In genomic region chr11:85751738-85752137, GRCh38 we compare ENCODE assay signal across 18 cellular contexts. TPM values are rescaled to one million over a fixed set of nuclear protein-coding genes. Genes with fewer than 3 reads are reported as not detected.
DNase-seq lines count a peak whose midpoint lies in the region; ATAC-seq and TF ChIP-seq lines count a peak whose summit lies in the region.
"Had no signal": no experiment of that assay in that cellular context is flagged by ENCODE, and none has a peak within 500 bp of the region (broad histone marks: within the 10 kb centered on the region; RNA-seq: fewer than 3 reads in every experiment).

No MANE protein-coding gene starts in this region.

- no peaks in the 10 kb centered on the region for H4K20me1 ChIP-seq in mammary epithelial cell (ENCODE audit: insufficient read depth, low read length)
- H4K20me1 ChIP-seq: BLaER1 had no signal

- H3K9me3 Mint-ChIP-seq in stimulated activated naive CD8-positive, alpha-beta T cell treated with anti-CD3 and anti-CD28 coated beads, Interleukin-15, Interleukin-2, amounts not matched to agents 100 ng/mL and 50 ng/mL, for 24 hours, result no peaks in the 10 kb centered on the region
- no peaks in the 10 kb centered on the region for H3K9me3 Mint-ChIP-seq in activated CD4-positive, alpha-beta memory T cell treated with anti-CD3 and anti-CD28 coated beads for 36 hours
- H3K9me3 Mint-ChIP-seq: brain, HFFc6 had no signal

- no peaks in the 10 kb centered on the region for H3K79me2 ChIP-seq in mammary epithelial cell (ENCODE audit: insufficient read depth, low read length)

- in situ Hi-C loops in mammary epithelial cell (cut with MboI; ENCODE audit: low sequenced_read_pairs in 2 of 2), result no loop called here

- no peaks in the 10 kb centered on the region for H3K36me3 Mint-ChIP-seq in stimulated activated naive CD8-positive, alpha-beta T cell treated with anti-CD3 and anti-CD28 coated beads, Interleukin-15, Interleukin-2, amounts not matched to agents 100 ng/mL and 50 ng/mL, for 24 hours (ENCODE audit: low read depth)
- peaks cover 6% of the 10 kb centered on the region for H3K36me3 Mint-ChIP-seq in activated CD4-positive, alpha-beta memory T cell treated with anti-CD3 and anti-CD28 coated beads for 36 hours
- H3K36me3 Mint-ChIP-seq: brain had no signal

- H3K4me3 Mint-ChIP-seq in stimulated activated naive CD8-positive, alpha-beta T cell treated with anti-CD3 and anti-CD28 coated beads, Interleukin-15, Interleukin-2, amounts not matched to agents 100 ng/mL and 50 ng/mL, for 24 hours, result no peak overlapping the region
- H3K4me3 Mint-ChIP-seq in activated CD4-positive, alpha-beta memory T cell treated with anti-CD3 and anti-CD28 coated beads for 36 hours, result peak overlapping the region; percentile 18
- H3K4me3 Mint-ChIP-seq: brain, HFFc6 had no signal

- peaks cover 94% of the 10 kb centered on the region for H3K4me1 Mint-ChIP-seq in stimulated activated naive CD8-positive, alpha-beta T cell treated with anti-CD3 and anti-CD28 coated beads, Interleukin-15, Interleukin-2, amounts not matched to agents 100 ng/mL and 50 ng/mL, for 24 hours (ENCODE audit: low read depth)
- peaks cover 87% of the 10 kb centered on the region for H3K4me1 Mint-ChIP-seq in activated CD4-positive, alpha-beta memory T cell treated with anti-CD3 and anti-CD28 coated beads for 36 hours (ENCODE audit: low read depth)
- H3K4me1 Mint-ChIP-seq: brain had no signal

- CTCF ChIA-PET in activated CD4-positive, alpha-beta memory T cell treated with anti-CD3 and anti-CD28 coated beads for 36 hours (lab: Charles Lee), result no interaction called here
- CTCF ChIA-PET in mammary epithelial cell (lab: Charles Lee; ENCODE audit: low non-redundant PET), result no interaction called here

- H3K4me1 ChIP-seq in BE2C (no peaks in the 10 kb centered on the region), mammary epithelial cell (ENCODE audit: insufficient read depth, low read length) (no peaks in the 10 kb centered on the region)
- H3K4me1 ChIP-seq: BLaER1 had no signal

- no peaks in the 10 kb centered on the region for H3K36me3 ChIP-seq in BE2C
- H3K36me3 ChIP-seq in mammary epithelial cell (ENCODE audit: insufficient read depth, low read length), result no peaks in the 10 kb centered on the region
- H3K36me3 ChIP-seq: BLaER1, ovary had no signal

- no peak for DNase-seq in stimulated activated naive CD8-positive, alpha-beta T cell treated with anti-CD3 and anti-CD28 coated beads, Interleukin-15, Interleukin-2, amounts not matched to agents 100 U/mL and 50 U/mL, for 24 hours
- no peak for DNase-seq in activated CD4-positive, alpha-beta memory T cell treated with anti-CD3 and anti-CD28 coated beads for 36 hours
- DNase-seq in fibroblast of peridontal ligament (ENCODE audit: extremely low read depth) (peak; percentile 36), A172 (ENCODE audit: low spot score) (no peak), BE2C (no peak), mammary epithelial cell (no peak)
- DNase-seq: activated effector memory CD4-positive, alpha-beta T cell treated with anti-CD3 and anti-CD28 coated beads, Interleukin-2, amount 50 U/mL, for 16 hours; cortex of kidney; glutamatergic neuron; HFFc6; Karpas-422; NCI-H1105 treated with DMSO at 0.1 percent for 48 hours; ovary; stimulated activated CD4-positive, alpha-beta T cell treated with anti-CD3 and anti-CD28 coated beads, Interleukin-4, amount 100 ng/mL, for 1 hour; testis had no signal

- H3K27me3 ChIP-seq in BE2C (peaks cover 21% of the 10 kb centered on the region), mammary epithelial cell (ENCODE audit: insufficient read depth, low read length) (no peaks in the 10 kb centered on the region)
- H3K27me3 ChIP-seq: BLaER1, ovary, testis had no signal

- no peak for ATAC-seq in stimulated activated naive CD8-positive, alpha-beta T cell treated with anti-CD3 and anti-CD28 coated beads, Interleukin-15, Interleukin-2, amounts not matched to agents 100 U/mL and 50 U/mL, for 24 hours

- no peak overlapping the region for H3K4me2 ChIP-seq in mammary epithelial cell (ENCODE audit: insufficient read depth, low read depth, low read length)
- H3K4me2 ChIP-seq: BLaER1 had no signal

- H3K4me3 ChIP-seq in BE2C (ENCODE audit: low read depth, low read length), result no peak overlapping the region
- H3K4me3 ChIP-seq in mammary epithelial cell (replicated peaks in 1 of 3; ENCODE audit: insufficient read depth in 1 of 3, low read depth in 2 of 3, low read length in 3 of 3), result no peak overlapping the region
- H3K4me3 ChIP-seq: BLaER1, ovary, testis had no signal

- WGBS in mammary epithelial cell (ENCODE audit: low coverage, missing lambda C conversion rate), result 100% methylated on average over 1 of the region's 1 CpG

- no peak for TF ChIP-seq CTCF in BE2C (IDR thresholded peaks at IDR 0.05; ENCODE audit: low read depth, low read length)
- TF ChIP-seq CTCF in mammary epithelial cell (conservative IDR thresholded peaks at IDR 0.05 in 1 of 2, IDR thresholded peaks at IDR 0.05 in 1 of 2; ENCODE audit: extremely low read depth in 1 of 2, insufficient read depth in 1 of 2, low read depth in 1 of 2, low read length in 2 of 2), result no peak

- no peak overlapping the region for H2AFZ ChIP-seq in mammary epithelial cell (ENCODE audit: low read depth, low read length)

- H3K27ac Mint-ChIP-seq in stimulated activated naive CD8-positive, alpha-beta T cell treated with anti-CD3 and anti-CD28 coated beads, Interleukin-15, Interleukin-2, amounts not matched to agents 100 ng/mL and 50 ng/mL, for 24 hours, result peak overlapping the region; percentile 95
- H3K27ac Mint-ChIP-seq in activated CD4-positive, alpha-beta memory T cell treated with anti-CD3 and anti-CD28 coated beads for 36 hours, result peak overlapping the region; percentile 96
- H3K27ac Mint-ChIP-seq: brain, HFFc6 had no signal

- intact Hi-C loops in activated CD4-positive, alpha-beta memory T cell treated with anti-CD3 and anti-CD28 coated beads for 36 hours (cut with micrococcal nuclease), result loop anchor here (2.0 to 10.0 kb wide), 7 partner anchors 17 to 1055 kb away; partner anchors contain the start of gene EED
- intact Hi-C loops in mammary epithelial cell (cut with micrococcal nuclease), result no loop called here

- no peaks in the 10 kb centered on the region for H3K27me3 Mint-ChIP-seq in stimulated activated naive CD8-positive, alpha-beta T cell treated with anti-CD3 and anti-CD28 coated beads, Interleukin-15, Interleukin-2, amounts not matched to agents 100 ng/mL and 50 ng/mL, for 24 hours
- peaks cover 3% of the 10 kb centered on the region for H3K27me3 Mint-ChIP-seq in activated CD4-positive, alpha-beta memory T cell treated with anti-CD3 and anti-CD28 coated beads for 36 hours
- H3K27me3 Mint-ChIP-seq: brain had no signal

- POLR2A ChIA-PET in activated CD4-positive, alpha-beta memory T cell treated with anti-CD3 and anti-CD28 coated beads for 36 hours (lab: Charles Lee), result interaction anchor here (0.6 kb wide), 1 partner anchor 30 kb away, joined by 3 read pairs; no protein-coding TSS in a partner anchor

- H3K27ac ChIP-seq in mammary epithelial cell (ENCODE audit: insufficient read depth, low read depth, low read length), result no peak overlapping the region
- H3K27ac ChIP-seq: BLaER1, ovary, testis had no signal

- no TSS peak for BruUV-seq in mammary epithelial cell (replicated peaks; lab: Mats Ljungman, UMichigan)

- H3K9me3 ChIP-seq in BE2C (no peaks in the 10 kb centered on the region), mammary epithelial cell (replicated peaks; ENCODE audit: insufficient read depth, low read length) (no peaks in the 10 kb centered on the region)
- H3K9me3 ChIP-seq: BLaER1, ovary, testis had no signal

- no peak overlapping the region for H3K9ac ChIP-seq in mammary epithelial cell (ENCODE audit: insufficient read depth, low read length)
- H3K9ac ChIP-seq: BLaER1 had no signal

- dilution Hi-C loops in mammary epithelial cell (cut with HindIII; ENCODE audit: low sequenced_read_pairs), result no loop called here

RNA-seq across cellular contexts. Expression of gene SYTL2, which starts 59.2 kb away (rescaled TPM):
- 10 to 100 TPM; 10.2 TPM for total RNA-seq in activated CD4-positive, alpha-beta memory T cell treated with anti-CD3 and anti-CD28 coated beads for 36 hours
- 39.2 and 52.2 TPM in 2 replicates for total RNA-seq in A172 (2014; rRNA removed; shearing (Covaris generic))
- 0.94 TPM for polyA plus RNA-seq in BE2C (2012; ENCODE audit: insufficient read depth, insufficient read length, low read depth)
- 10 to 100 TPM in 1 of 2 donors, 1 to 10 TPM in 1; 6.2 to 11.5 TPM for total RNA-seq in mammary epithelial cell
- 3.8 TPM for polyA plus RNA-seq in mammary epithelial cell
- 2.8 TPM for polyA minus RNA-seq in mammary epithelial cell
